2 cellular contexts compared by ENCODE assay signal in the genomic region with DNA sequence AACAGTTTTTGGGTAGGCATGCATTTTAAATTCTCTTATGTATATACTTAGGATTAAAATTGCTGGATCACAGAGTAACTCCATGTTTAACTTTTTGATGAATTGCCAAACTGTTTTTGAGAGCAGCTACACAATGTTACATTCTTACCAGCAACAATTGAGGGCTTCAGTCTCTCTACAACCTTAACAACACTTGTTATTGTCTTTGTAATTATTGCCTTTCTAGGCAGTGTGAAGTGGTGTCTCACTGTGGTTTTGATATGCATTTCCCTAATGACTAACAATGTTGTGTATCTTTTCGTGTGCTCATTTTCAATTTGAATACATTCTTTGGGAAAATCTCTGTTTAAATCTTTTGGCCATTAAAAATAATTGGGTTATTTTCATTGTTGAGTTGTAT.
TF ChIP-seq lines count a peak whose summit lies in the region.

No MANE protein-coding gene starts in this region.

TF ChIP-seq in WTC11, 78 proteins besides CTCF, POLR2A, EP300 and RAD21 (continued from another document):
- TF ChIP-seq, protein P1, sequence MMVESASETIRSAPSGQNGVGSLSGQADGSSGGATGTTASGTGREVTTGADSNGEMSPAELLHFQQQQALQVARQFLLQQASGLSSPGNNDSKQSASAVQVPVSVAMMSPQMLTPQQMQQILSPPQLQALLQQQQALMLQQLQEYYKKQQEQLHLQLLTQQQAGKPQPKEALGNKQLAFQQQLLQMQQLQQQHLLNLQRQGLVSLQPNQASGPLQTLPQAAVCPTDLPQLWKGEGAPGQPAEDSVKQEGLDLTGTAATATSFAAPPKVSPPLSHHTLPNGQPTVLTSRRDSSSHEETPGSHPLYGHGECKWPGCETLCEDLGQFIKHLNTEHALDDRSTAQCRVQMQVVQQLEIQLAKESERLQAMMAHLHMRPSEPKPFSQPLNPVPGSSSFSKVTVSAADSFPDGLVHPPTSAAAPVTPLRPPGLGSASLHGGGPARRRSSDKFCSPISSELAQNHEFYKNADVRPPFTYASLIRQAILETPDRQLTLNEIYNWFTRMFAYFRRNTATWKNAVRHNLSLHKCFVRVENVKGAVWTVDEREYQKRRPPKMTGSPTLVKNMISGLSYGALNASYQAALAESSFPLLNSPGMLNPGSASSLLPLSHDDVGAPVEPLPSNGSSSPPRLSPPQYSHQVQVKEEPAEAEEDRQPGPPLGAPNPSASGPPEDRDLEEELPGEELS (CRISPR knock-in tag; IDR thresholded peaks at IDR 0.05), result peak; percentile 81; the same call in 1 of the 2 replicates
- TF ChIP-seq, protein P2, sequence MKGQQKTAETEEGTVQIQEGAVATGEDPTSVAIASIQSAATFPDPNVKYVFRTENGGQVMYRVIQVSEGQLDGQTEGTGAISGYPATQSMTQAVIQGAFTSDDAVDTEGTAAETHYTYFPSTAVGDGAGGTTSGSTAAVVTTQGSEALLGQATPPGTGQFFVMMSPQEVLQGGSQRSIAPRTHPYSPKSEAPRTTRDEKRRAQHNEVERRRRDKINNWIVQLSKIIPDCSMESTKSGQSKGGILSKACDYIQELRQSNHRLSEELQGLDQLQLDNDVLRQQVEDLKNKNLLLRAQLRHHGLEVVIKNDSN (CRISPR knock-in tag; IDR thresholded peaks at IDR 0.05), result no peak
- TF ChIP-seq ZNF138 (CRISPR knock-in tag; conservative IDR thresholded peaks at IDR 0.05), result no peak
TF ChIP-seq in WTC11: peak in this region for 3.

TF ChIP-seq in SK-N-SH treated with all-trans-retinoic acid at 6 μM for 48 hours, 23 proteins besides CTCF, POLR2A, EP300 and RAD21 (continued from another document):
- TF ChIP-seq, protein P3, sequence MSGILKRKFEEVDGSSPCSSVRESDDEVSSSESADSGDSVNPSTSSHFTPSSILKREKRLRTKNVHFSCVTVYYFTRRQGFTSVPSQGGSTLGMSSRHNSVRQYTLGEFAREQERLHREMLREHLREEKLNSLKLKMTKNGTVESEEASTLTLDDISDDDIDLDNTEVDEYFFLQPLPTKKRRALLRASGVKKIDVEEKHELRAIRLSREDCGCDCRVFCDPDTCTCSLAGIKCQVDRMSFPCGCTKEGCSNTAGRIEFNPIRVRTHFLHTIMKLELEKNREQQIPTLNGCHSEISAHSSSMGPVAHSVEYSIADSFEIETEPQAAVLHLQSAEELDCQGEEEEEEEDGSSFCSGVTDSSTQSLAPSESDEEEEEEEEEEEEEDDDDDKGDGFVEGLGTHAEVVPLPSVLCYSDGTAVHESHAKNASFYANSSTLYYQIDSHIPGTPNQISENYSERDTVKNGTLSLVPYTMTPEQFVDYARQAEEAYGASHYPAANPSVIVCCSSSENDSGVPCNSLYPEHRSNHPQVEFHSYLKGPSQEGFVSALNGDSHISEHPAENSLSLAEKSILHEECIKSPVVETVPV (CRISPR knock-in tag; IDR thresholded peaks at IDR 0.05), result no peak
- TF ChIP-seq ZFP30 (CRISPR knock-in tag; IDR thresholded peaks at IDR 0.05) (no peak), ESRRG (CRISPR knock-in tag; IDR thresholded peaks at IDR 0.05) (no peak), CSDC2 (CRISPR knock-in tag; IDR thresholded peaks at IDR 0.05) (no peak), SNAI2 (CRISPR knock-in tag; IDR thresholded peaks at IDR 0.05) (no peak), ZFP3 (CRISPR knock-in tag; IDR thresholded peaks at IDR 0.05) (no peak), ARNTL (CRISPR knock-in tag; IDR thresholded peaks at IDR 0.05; ENCODE audit: borderline replicate concordance, low read depth) (no peak), GLIS3 (CRISPR knock-in tag; IDR thresholded peaks at IDR 0.05) (no peak), ZNF8 (CRISPR knock-in tag; IDR thresholded peaks at IDR 0.05) (no peak), ZNF70 (CRISPR knock-in tag; IDR thresholded peaks at IDR 0.05) (no peak)
- TF ChIP-seq, protein P4, sequence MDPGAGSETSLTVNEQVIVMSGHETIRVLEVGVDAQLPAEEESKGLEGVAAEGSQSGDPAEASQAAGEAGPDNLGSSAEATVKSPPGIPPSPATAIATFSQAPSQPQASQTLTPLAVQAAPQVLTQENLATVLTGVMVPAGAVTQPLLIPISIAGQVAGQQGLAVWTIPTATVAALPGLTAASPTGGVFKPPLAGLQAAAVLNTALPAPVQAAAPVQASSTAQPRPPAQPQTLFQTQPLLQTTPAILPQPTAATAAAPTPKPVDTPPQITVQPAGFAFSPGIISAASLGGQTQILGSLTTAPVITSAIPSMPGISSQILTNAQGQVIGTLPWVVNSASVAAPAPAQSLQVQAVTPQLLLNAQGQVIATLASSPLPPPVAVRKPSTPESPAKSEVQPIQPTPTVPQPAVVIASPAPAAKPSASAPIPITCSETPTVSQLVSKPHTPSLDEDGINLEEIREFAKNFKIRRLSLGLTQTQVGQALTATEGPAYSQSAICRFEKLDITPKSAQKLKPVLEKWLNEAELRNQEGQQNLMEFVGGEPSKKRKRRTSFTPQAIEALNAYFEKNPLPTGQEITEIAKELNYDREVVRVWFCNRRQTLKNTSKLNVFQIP (CRISPR knock-in tag; IDR thresholded peaks at IDR 0.05; ENCODE audit: borderline replicate concordance, low read depth), result no peak
- TF ChIP-seq, protein P5, sequence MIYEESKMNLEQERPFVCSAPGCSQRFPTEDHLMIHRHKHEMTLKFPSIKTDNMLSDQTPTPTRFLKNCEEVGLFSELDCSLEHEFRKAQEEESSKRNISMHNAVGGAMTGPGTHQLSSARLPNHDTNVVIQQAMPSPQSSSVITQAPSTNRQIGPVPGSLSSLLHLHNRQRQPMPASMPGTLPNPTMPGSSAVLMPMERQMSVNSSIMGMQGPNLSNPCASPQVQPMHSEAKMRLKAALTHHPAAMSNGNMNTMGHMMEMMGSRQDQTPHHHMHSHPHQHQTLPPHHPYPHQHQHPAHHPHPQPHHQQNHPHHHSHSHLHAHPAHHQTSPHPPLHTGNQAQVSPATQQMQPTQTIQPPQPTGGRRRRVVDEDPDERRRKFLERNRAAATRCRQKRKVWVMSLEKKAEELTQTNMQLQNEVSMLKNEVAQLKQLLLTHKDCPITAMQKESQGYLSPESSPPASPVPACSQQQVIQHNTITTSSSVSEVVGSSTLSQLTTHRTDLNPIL (CRISPR knock-in tag; IDR thresholded peaks at IDR 0.05; ENCODE audit: low read depth), result no peak
